Comparison of ENCODE assay signal across 1 cellular context in the genomic region with DNA sequence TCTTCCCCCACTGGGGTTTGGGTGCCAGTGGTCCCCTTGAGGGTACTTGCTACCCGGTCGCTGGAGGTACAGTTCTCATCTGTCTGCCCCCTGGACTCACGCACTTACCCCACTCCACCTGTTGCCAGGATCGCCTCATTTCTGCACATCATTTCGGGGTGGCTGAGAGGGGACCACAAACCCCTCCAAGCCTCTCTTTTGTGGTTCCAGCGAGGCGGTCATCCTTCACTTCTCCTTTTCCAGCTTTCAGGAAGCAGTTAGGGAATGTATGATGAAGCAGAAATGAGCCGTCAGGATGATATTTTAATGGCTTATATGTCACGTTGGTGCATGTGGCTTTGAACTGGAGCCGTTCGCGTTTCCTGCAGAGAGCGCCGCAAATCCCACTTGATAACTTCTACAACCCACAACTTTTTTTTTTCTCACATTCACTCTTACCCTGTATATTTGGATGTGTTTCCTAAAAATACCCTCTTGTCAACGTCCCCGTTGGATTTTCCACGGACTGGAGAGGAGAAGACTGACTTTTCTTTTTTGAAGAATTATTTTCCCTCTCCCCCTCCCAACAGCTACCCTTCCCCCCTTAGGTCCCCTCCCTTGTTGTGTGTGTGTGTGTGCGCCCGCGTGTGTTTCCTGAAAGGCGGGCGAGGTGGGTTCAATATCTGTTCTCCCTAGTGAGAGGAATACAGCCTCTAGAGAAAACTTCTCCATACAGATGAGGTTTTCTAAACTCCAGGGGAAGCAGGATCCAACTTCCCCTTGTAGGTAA.
TF ChIP-seq lines count a peak whose summit lies in the region.

A gene (minus strand): TSS at position 289 of the 769 bp plus-strand sequence. CDS start 3,746 bp downstream, outside the sequence.

TF ChIP-seq in H1, 55 proteins besides CTCF, POLR2A, EP300 and RAD21:
- TF ChIP-seq SUZ12 (IDR thresholded peaks at IDR 0.05; ENCODE audit: low read length) (peak; percentile 60), HDAC6 (IDR thresholded peaks at IDR 0.05; ENCODE audit: low read depth, low read length) (no peak), RNF2 (IDR thresholded peaks at IDR 0.05; ENCODE audit: borderline replicate concordance, low read depth, low read length, missing control alignments, poor library complexity, severe bottlenecking) (peak; percentile 77)
